Comparison of ENCODE assay signal across 8 cellular contexts in the genomic region with DNA sequence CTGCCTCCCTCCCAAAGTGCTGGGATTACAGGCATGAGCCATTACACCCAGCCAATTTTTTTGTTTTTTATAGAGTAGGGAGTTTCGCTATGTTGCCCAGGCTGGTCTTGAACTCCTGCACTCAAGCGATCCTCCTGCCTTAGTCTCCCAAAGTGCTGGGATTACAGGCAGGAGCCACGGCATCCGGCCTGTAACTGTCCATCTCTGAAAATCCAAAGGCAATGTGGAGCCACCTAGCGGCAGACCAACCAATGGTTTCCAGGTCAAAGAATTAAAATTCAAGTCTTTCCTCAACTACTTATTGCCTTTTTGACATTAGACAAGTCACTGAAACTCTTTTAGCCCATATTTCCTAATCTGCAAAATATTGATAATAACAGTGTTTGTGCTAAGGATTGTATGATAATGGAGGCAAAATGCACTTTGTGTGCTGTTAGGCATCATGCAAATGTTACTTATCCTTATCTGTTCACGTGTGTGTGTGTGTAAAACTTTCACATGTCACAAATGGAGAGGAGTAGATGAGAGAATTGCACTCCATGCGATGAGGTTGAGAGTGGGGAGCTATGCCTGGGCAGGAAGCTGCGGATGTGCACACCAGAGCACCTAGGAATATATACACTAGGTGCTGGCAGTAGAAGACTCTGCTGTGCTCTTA. TPM values are rescaled to one million over a fixed set of nuclear protein-coding genes. Genes with fewer than 3 reads are reported as not detected.
DNase-seq lines count a peak whose midpoint lies in the region; ATAC-seq and TF ChIP-seq lines count a peak whose summit lies in the region.

No MANE protein-coding gene starts in this region.

- POLR2A ChIA-PET in HEK293T (lab: Yijun Ruan, JAX) = no interaction called here

- H3K9me3 Mint-ChIP-seq in activated T-cell treated with anti-CD3 and anti-CD28 coated beads, Interleukin-2, amount 50 U/mL, for 72 hours = no peaks in the 10 kb centered on the region

- H3K9me3 ChIP-seq in heart right ventricle = no peaks in the 10 kb centered on the region
- H3K9me3 ChIP-seq in sigmoid colon = no peaks in the 10 kb centered on the region

- CTCF ChIA-PET in HEK293T (lab: Yijun Ruan, JAX) = interaction anchor here (0.8 to 1.4 kb wide), 3 partner anchors 12 to 49 kb away, joined by 3 to 6 read pairs (median 5); a partner anchor contains a TSS

- no peaks in the 10 kb centered on the region for H3K36me3 Mint-ChIP-seq in activated T-cell treated with anti-CD3 and anti-CD28 coated beads, Interleukin-2, amount 50 U/mL, for 72 hours (ENCODE audit: insufficient read depth in 2 of 2)

- H3K27ac Mint-ChIP-seq in activated T-cell treated with anti-CD3 and anti-CD28 coated beads, Interleukin-2, amount 50 U/mL, for 72 hours = no peak overlapping the region

- peak; percentile 43 to 76 (median 67) for TF ChIP-seq CTCF in heart right ventricle (IDR thresholded peaks at IDR 0.05)
- peak; percentile 44 to 74 (median 66) for TF ChIP-seq CTCF in sigmoid colon (IDR thresholded peaks at IDR 0.05)

- H3K27me3 Mint-ChIP-seq in activated T-cell treated with anti-CD3 and anti-CD28 coated beads, Interleukin-2, amount 50 U/mL, for 72 hours (ENCODE audit: low read depth) = no peaks in the 10 kb centered on the region

- H3K4me3 ChIP-seq in heart right ventricle = no peak overlapping the region
- no peak overlapping the region for H3K4me3 ChIP-seq in sigmoid colon

- H3K4me1 ChIP-seq in heart right ventricle (peaks cover 0 to 26% (median 0%) of the 10 kb centered on the region in 9 donors), sigmoid colon (peaks cover 0 to 20% (median 13%) of the 10 kb centered on the region in 4 donors)

- no peak overlapping the region for H3K4me3 Mint-ChIP-seq in activated T-cell treated with anti-CD3 and anti-CD28 coated beads, Interleukin-2, amount 50 U/mL, for 72 hours

- DNase-seq in activated CD4-positive, alpha-beta T cell treated with anti-CD3 and anti-CD28 coated beads for 24 hours (ENCODE audit: low read depth in 2 of 2) = peak; percentile 13 to 42
- no peak for DNase-seq in activated CD4-positive, alpha-beta T cell treated with anti-CD3 and anti-CD28 coated beads for 1 hour
- DNase-seq in HEK293T (ENCODE audit: extremely low spot score) (peak; percentile 63), NCI-H2196 treated with DMSO at 0.1 percent for 48 hours (lab: John Stamatoyannopoulos, UW; ENCODE audit: unreplicated experiment) (peak; percentile 2), heart right ventricle (peak; percentile 43 to 55), sigmoid colon (peak; percentile 72)
- peak; percentile 46 to 54 for DNase-seq in activated T-cell treated with anti-CD3 and anti-CD28 coated beads, Interleukin-2, amount 50 U/mL, for 72 hours

- peak in 1 of 2 donors; percentile 25 for ATAC-seq in activated T-cell treated with anti-CD3 and anti-CD28 coated beads, Interleukin-2, amount 50 U/mL, for 72 hours (replicated peaks in 1 of 2)
- ATAC-seq in heart right ventricle (peak in 3 of 8 donors; percentile 46 to 54 (median 48)), GM21360 (IDR thresholded peaks at IDR 0.05; ENCODE audit: unreplicated experiment) (no peak)

- H3K27ac ChIP-seq in heart right ventricle (peak overlapping the region in 1 of 10 donors; percentile 23), sigmoid colon (no peak overlapping the region)

- peaks cover 0 to 2% (median 0%) of the 10 kb centered on the region in 9 donors for H3K36me3 ChIP-seq in heart right ventricle
- no peaks in the 10 kb centered on the region for H3K36me3 ChIP-seq in sigmoid colon

- WGBS in heart right ventricle, 2 donors = 43% methylated on average over 8 of the region's 8 CpGs
- 28 to 38% methylated on average over 8 of the region's 8 CpGs for WGBS in sigmoid colon, 2 donors

- no peak for TF ChIP-seq EP300 in sigmoid colon (IDR thresholded peaks at IDR 0.05)

- peaks cover 0 to 3% (median 0%) of the 10 kb centered on the region in 7 donors for H3K27me3 ChIP-seq in heart right ventricle
- H3K27me3 ChIP-seq in sigmoid colon = no peaks in the 10 kb centered on the region

- H3K4me1 Mint-ChIP-seq in activated T-cell treated with anti-CD3 and anti-CD28 coated beads, Interleukin-2, amount 50 U/mL, for 72 hours (ENCODE audit: low read depth) = no peaks in the 10 kb centered on the region

- no peak for TF ChIP-seq POLR2A in sigmoid colon (IDR thresholded peaks at IDR 0.05)

- intact Hi-C loops in heart right ventricle (cut with DNase I) = loop anchor here in 6 of 10 donors (1.0 to 10.0 kb wide), 7 partner anchors 40 to 192 kb away; no protein-coding TSS in a partner anchor
- intact Hi-C loops in sigmoid colon (cut with DNase I) = loop anchor here (2.0 to 10.0 kb wide), 3 partner anchors 38 to 662 kb away; no protein-coding TSS in a partner anchor

TF ChIP-seq in HEK293T, 16 proteins besides CTCF, POLR2A, EP300 and RAD21:
- TF ChIP-seq ELF4 (IDR thresholded peaks at IDR 0.05) (no peak), ARNT (IDR thresholded peaks at IDR 0.05) (no peak), HDGF (IDR thresholded peaks at IDR 0.05; ENCODE audit: borderline replicate concordance) (no peak), FOXK2 (IDR thresholded peaks at IDR 0.05) (no peak), FOXA1 (IDR thresholded peaks at IDR 0.05) (no peak), BHLHE40 (IDR thresholded peaks at IDR 0.05; ENCODE audit: borderline replicate concordance) (no peak), SP1 (IDR thresholded peaks at IDR 0.05) (no peak), ZNF384 (IDR thresholded peaks at IDR 0.05) (no peak), TARDBP (IDR thresholded peaks at IDR 0.05) (no peak), L3MBTL2 (conservative IDR thresholded peaks at IDR 0.05) (no peak), LEF1 (IDR thresholded peaks at IDR 0.05; ENCODE audit: borderline replicate concordance) (no peak), NFRKB (IDR thresholded peaks at IDR 0.05) (no peak), SUZ12 (IDR thresholded peaks at IDR 0.05) (no peak), CTBP1 (IDR thresholded peaks at IDR 0.05; ENCODE audit: borderline replicate concordance) (no peak), FOXM1 (IDR thresholded peaks at IDR 0.05; ENCODE audit: borderline replicate concordance) (no peak)
- TF ChIP-seq, protein P1, sequence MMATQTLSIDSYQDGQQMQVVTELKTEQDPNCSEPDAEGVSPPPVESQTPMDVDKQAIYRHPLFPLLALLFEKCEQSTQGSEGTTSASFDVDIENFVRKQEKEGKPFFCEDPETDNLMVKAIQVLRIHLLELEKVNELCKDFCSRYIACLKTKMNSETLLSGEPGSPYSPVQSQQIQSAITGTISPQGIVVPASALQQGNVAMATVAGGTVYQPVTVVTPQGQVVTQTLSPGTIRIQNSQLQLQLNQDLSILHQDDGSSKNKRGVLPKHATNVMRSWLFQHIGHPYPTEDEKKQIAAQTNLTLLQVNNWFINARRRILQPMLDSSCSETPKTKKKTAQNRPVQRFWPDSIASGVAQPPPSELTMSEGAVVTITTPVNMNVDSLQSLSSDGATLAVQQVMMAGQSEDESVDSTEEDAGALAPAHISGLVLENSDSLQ (IDR thresholded peaks at IDR 0.05) = no peak

RNA-seq across cellular contexts. Expression of a gene that starts 48.7 kb away (rescaled TPM):
- total RNA-seq in activated T-cell treated with anti-CD3 and anti-CD28 coated beads, Interleukin-2, amount 50 U/mL, for 72 hours = under 1 TPM in 1 of 2 donors, not detected in 1; 0.10 TPM
- total RNA-seq in heart right ventricle = 10 to 100 TPM in 9 of 10 donors, 1 to 10 TPM in 1; 7.5 to 32.2 (median 15.1) TPM
- polyA plus RNA-seq in heart right ventricle = 1 to 10 TPM; 7.9 to 8.3 TPM
- total RNA-seq in sigmoid colon = 10 to 100 TPM; 15.3 to 39.6 (median 18.3) TPM
- 1 to 10 TPM in 1 of 3 donors, under 1 TPM in 2; 0.23 to 2.2 (median 0.60) TPM for polyA plus RNA-seq in sigmoid colon

Comparison
In these comparisons a context has a peak if more than half of its experiments do, and no peak if none do; other contexts are left out.
1. RNA of a gene that starts 48.7 kb away (total RNA-seq): 15.3 to 39.6 TPM in sigmoid colon and 7.5 to 32.2 TPM in heart right ventricle; 0.10 TPM in activated T-cell treated with anti-CD3 and anti-CD28 coated beads, Interleukin-2, amount 50 U/mL, for 72 hours; every median in the first group is over 4 times any median in the second.